In genomic region chr12:1629338-1630080, GRCh38 we compare ENCODE assay signal across 8 cellular contexts. TPM values are rescaled to one million over a fixed set of nuclear protein-coding genes. Genes with fewer than 3 reads are reported as not detected.
DNase-seq lines count a peak whose midpoint lies in the region; ATAC-seq and TF ChIP-seq lines count a peak whose summit lies in the region.

No MANE protein-coding gene starts in this region.

- WGBS in SK-N-SH (ENCODE audit: low lambda C conversion rate), result 30% methylated on average over 26 of the region's 30 CpGs

- DNase-seq in T-helper 1 cell, result no peak
- DNase-seq in SK-N-SH, result peak; percentile 86
- DNase-seq in head of caudate nucleus, result peak in 23 of 42 donors; percentile 19 to 61 (median 39)
- no peak for DNase-seq in retinal pigment epithelial cell (ENCODE audit: low read depth)
- no peak for DNase-seq in midbrain (lab: John Stamatoyannopoulos, UW)

- peaks cover 18% of the 10 kb centered on the region; the same call in 1 of the 2 replicates for H3K79me2 ChIP-seq in SK-N-SH (ENCODE audit: insufficient read depth)

- H3K9me3 ChIP-seq in SK-N-SH, result no peaks in the 10 kb centered on the region

- peaks cover 80% of the 10 kb centered on the region for H3K27me3 Mint-ChIP-seq in T-helper 1 cell treated with Interleukin-12 subunit alpha and Interleukin-12 subunit beta and Interleukin-4 antibody, amounts not matched to agents 30 μg/mL and 1 μg/mL, for 36 hours (ENCODE audit: low read depth)

- no peaks in the 10 kb centered on the region for H3K36me3 Mint-ChIP-seq in T-helper 1 cell treated with Interleukin-12 subunit alpha and Interleukin-12 subunit beta and Interleukin-4 antibody, amounts not matched to agents 30 μg/mL and 1 μg/mL, for 36 hours (ENCODE audit: low read depth)

- no peak overlapping the region for H2AFZ ChIP-seq in SK-N-SH (ENCODE audit: low read depth)

- peak overlapping the region; percentile 61 for H3K4me3 Mint-ChIP-seq in T-helper 1 cell treated with Interleukin-12 subunit alpha and Interleukin-12 subunit beta and Interleukin-4 antibody, amounts not matched to agents 30 μg/mL and 1 μg/mL, for 36 hours

- peaks cover 13% of the 10 kb centered on the region for H3F3A ChIP-seq in SK-N-SH (replicated peaks; ENCODE audit: insufficient read depth)

- H3K27me3 ChIP-seq in SK-N-SH (ENCODE audit: insufficient read depth), result no peaks in the 10 kb centered on the region

- TF ChIP-seq CTCF in SK-N-SH (IDR thresholded peaks at IDR 0.05) (0 out of 2 replicates have a peak, but pooled peaks have one; percentile 18), retinal pigment epithelial cell (conservative IDR thresholded peaks at IDR 0.05; ENCODE audit: low read depth, low read length) (peak; percentile 23)

- CTCF ChIA-PET in SK-N-SH (lab: Yijun Ruan, JAX), result interaction anchor here (0.6 to 9.6 kb wide), 17 partner anchors 9 to 954 kb away, joined by 3 to 166 read pairs (median 6); no protein-coding TSS in a partner anchor

- POLR2A ChIA-PET in SK-N-SH (lab: Yijun Ruan, JAX), result interaction anchor here (0.6 to 2.5 kb wide), 8 partner anchors 11 to 1063 kb away, joined by 3 to 11 read pairs (median 4); partner anchors contain the start of gene ADIPOR2

- H3K27ac Mint-ChIP-seq in T-helper 1 cell treated with Interleukin-12 subunit alpha and Interleukin-12 subunit beta and Interleukin-4 antibody, amounts not matched to agents 30 μg/mL and 1 μg/mL, for 36 hours, result no peak overlapping the region

- H3K4me1 ChIP-seq in SK-N-SH (ENCODE audit: control insufficient read depth in 1 of 2, insufficient read depth in 2 of 2, low read depth in 1 of 2, low read length in 1 of 2), result peaks cover 0 to 22% of the 10 kb centered on the region in 2 experiments; a peak in 2 of 4 replicates

- no peaks in the 10 kb centered on the region for H3K9me3 Mint-ChIP-seq in T-helper 1 cell treated with Interleukin-12 subunit alpha and Interleukin-12 subunit beta and Interleukin-4 antibody, amounts not matched to agents 30 μg/mL and 1 μg/mL, for 36 hours

- H3K9me2 ChIP-seq in SK-N-SH, result no peaks in the 10 kb centered on the region

- TF ChIP-seq RAD21 in SK-N-SH (IDR thresholded peaks at IDR 0.05; ENCODE audit: low read length), result no peak

- H3K27ac ChIP-seq in SK-N-SH (ENCODE audit: low read depth in 2 of 2, low read length in 1 of 2), result peak overlapping the region in 1 of 2 experiments; percentile 70; a peak in 2 of 4 replicates

- peak overlapping the region in 1 of 2 experiments; percentile 42; a peak in 2 of 4 replicates for H3K4me3 ChIP-seq in SK-N-SH (ENCODE audit: low read depth in 2 of 2, low read length in 1 of 2)
- H3K4me3 ChIP-seq in retinal pigment epithelial cell (ENCODE audit: low read length), result peak overlapping the region; percentile 47

- H3K9ac ChIP-seq in SK-N-SH, result no peak overlapping the region

- intact Hi-C loops in head of caudate nucleus (cut with DNase I), result no loop called here

- H4K20me1 ChIP-seq in SK-N-SH (ENCODE audit: insufficient read depth), result peaks cover 8% of the 10 kb centered on the region; the same call in 1 of the 2 replicates

- H3K4me1 Mint-ChIP-seq in T-helper 1 cell treated with Interleukin-12 subunit alpha and Interleukin-12 subunit beta and Interleukin-4 antibody, amounts not matched to agents 30 μg/mL and 1 μg/mL, for 36 hours (ENCODE audit: low read depth), result peaks cover 11% of the 10 kb centered on the region

- peaks cover 0 to 3% of the 10 kb centered on the region in 2 experiments for H3K36me3 ChIP-seq in SK-N-SH (replicated peaks in 1 of 2; ENCODE audit: control insufficient read depth in 1 of 2, insufficient read depth in 2 of 2, low read length in 1 of 2)

- no peak for ATAC-seq in HG03025 (IDR thresholded peaks at IDR 0.05; ENCODE audit: low FRiP score, unreplicated experiment)
- no peak for ATAC-seq in esophagus mucosa

- 0 out of 2 replicates have a peak overlapping the region, but pooled peaks have one; percentile 17 for H3K4me2 ChIP-seq in SK-N-SH

- TF ChIP-seq EP300 in SK-N-SH (IDR thresholded peaks at IDR 0.05; ENCODE audit: borderline replicate concordance in 1 of 2, low read depth in 1 of 2, low read length in 1 of 2), result peak in 1 of 2 experiments; percentile 75; a peak in 2 of 4 replicates

TF ChIP-seq in SK-N-SH, 30 proteins besides CTCF, POLR2A, EP300 and RAD21:
- TF ChIP-seq FOXJ3 (CRISPR knock-in tag; IDR thresholded peaks at IDR 0.05) (peak; percentile 64; the same call in 1 of the 2 replicates), ZBTB33 (IDR thresholded peaks at IDR 0.05; ENCODE audit: borderline replicate concordance, low read depth) (no peak), FOSL2 (IDR thresholded peaks at IDR 0.05; ENCODE audit: borderline replicate concordance, low read depth) (no peak), MAX (IDR thresholded peaks at IDR 0.05; ENCODE audit: low read depth) (no peak), CHD2 (IDR thresholded peaks at IDR 0.05; ENCODE audit: low read length, partially characterized antibody) (peak; percentile 67), SMC3 (IDR thresholded peaks at IDR 0.05; ENCODE audit: low read depth, low read length) (no peak), RXRA (IDR thresholded peaks at IDR 0.05; ENCODE audit: borderline replicate concordance, low read depth) (no peak), POLR2AphosphoS5 (IDR thresholded peaks at IDR 0.05; ENCODE audit: low read depth, low read length) (no peak), SIN3A (IDR thresholded peaks at IDR 0.05; ENCODE audit: borderline replicate concordance, low read depth, low read length) (no peak), GATA2 (CRISPR knock-in tag; IDR thresholded peaks at IDR 0.05) (peak; percentile 90), FOXM1 (IDR thresholded peaks at IDR 0.05; ENCODE audit: low read depth) (no peak), RCOR1 (IDR thresholded peaks at IDR 0.05; ENCODE audit: low read length) (peak; percentile 29; the same call in 1 of the 2 replicates), GABPA (IDR thresholded peaks at IDR 0.05; ENCODE audit: low read depth) (no peak)

RNA-seq across cellular contexts. Expression of gene WNT5B, which starts 0.5 kb away (rescaled TPM):
- polyA plus RNA-seq in SK-N-SH (2012; rRNA removed), result 29.3 and 29.4 TPM in 2 replicates
- polyA plus RNA-seq in SK-N-SH (2012; cell fraction: cytosol; rRNA removed), result 16.5 and 26.4 TPM in 2 replicates
- polyA plus RNA-seq in SK-N-SH (2012; cell fraction: nucleus; rRNA removed), result 30.1 and 32.1 TPM in 2 replicates
- total RNA-seq in esophagus mucosa, result 9.8 TPM

RNA-seq across cellular contexts. Expression of gene FBXL14, which starts 35.1 kb away (rescaled TPM):
- polyA plus RNA-seq in SK-N-SH (2012; rRNA removed), result 11.3 and 12.8 TPM in 2 replicates
- polyA plus RNA-seq in SK-N-SH (2012; cell fraction: cytosol; rRNA removed), result 4.3 and 9.3 TPM in 2 replicates
- 4.7 and 7.0 TPM in 2 replicates for polyA plus RNA-seq in SK-N-SH (2012; cell fraction: nucleus; rRNA removed)
- 6.9 TPM for total RNA-seq in esophagus mucosa

Comparison
In these comparisons a context has a peak if more than half of its experiments do, and no peak if none do; other contexts are left out.
1. DNase-seq: peak in SK-N-SH (single experiment) and head of caudate nucleus (23 of 42); none in T-helper 1 cell (0 of 5), retinal pigment epithelial cell (single experiment) and midbrain (single experiment).